1 cellular context compared by ENCODE assay signal in the genomic region with DNA sequence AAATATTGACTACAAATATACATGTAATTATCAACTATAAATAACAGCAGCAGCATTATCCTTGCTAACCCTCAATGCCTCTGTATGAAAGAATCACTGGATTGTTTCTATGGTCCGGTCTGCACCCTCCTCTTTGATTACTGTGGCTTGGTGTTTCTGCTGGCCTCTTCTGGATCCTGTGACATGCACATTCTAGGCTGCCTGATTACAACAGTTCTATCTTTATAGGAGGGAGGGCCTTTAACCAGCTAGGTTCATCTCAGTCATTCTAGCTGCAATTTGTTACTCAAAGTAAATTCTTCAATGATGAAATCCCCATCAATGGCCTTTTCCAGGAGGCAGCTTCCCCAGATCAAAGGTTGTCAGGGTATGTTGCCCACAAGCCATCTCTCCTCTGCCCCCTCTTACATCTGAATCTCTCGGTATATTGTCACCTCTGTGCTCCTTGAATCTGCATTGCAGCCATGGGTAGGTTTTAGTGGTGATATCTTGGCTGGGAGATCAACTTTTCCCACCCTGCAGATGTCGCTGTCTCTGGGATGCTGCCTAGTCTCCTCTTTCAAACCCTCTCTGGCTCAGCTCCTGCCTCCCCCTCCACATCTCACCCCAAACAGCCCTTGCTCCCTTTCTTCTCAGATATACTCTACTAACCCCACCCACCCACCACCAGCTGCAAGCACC.
TF ChIP-seq lines count a peak whose summit lies in the region.

No MANE protein-coding gene starts in this region.

TF ChIP-seq in HCT116, 20 proteins besides CTCF, POLR2A, EP300 and RAD21 (continued from another document):
- TF ChIP-seq, protein P1, sequence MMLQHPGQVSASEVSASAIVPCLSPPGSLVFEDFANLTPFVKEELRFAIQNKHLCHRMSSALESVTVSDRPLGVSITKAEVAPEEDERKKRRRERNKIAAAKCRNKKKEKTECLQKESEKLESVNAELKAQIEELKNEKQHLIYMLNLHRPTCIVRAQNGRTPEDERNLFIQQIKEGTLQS (IDR thresholded peaks at IDR 0.05), result no peak
TF ChIP-seq in HCT116: peak in this region for 0.
